ENCODE assay signal across 25 cellular contexts in the genomic region with DNA sequence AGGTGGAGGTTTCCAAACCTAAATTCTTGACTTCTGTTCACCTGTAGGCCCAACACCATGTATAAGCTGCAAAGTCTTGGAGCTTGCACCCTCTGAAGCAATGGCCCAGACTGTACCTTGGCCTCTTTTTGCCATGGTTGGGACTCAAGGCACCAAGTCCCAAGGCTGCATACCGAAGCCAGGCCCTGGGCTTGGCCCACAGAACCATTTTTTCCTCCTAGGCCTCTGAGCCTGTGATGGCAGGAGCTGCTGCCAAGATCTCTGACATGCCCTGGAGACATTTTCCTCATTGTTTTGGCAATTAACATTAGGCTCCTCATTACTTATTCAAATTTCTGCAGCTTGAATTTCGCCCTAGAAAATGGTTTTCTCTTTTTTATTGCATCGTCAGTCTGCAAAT.
"Had no signal": no experiment of that assay in that cellular context is flagged by ENCODE, and none has a peak within 500 bp of the region (broad histone marks: within the 10 kb centered on the region; RNA-seq: fewer than 3 reads in every experiment).

No MANE protein-coding gene starts in this region.

- DNase-seq: effector CD4-positive, alpha-beta T cell; effector memory CD4-positive, alpha-beta T cell; erythroblast; esophagus squamous epithelium; foreskin fibroblast; foreskin melanocyte; gastrocnemius medialis; glutamatergic neuron; head of caudate nucleus; heart right ventricle; hippocampal formation; left cardiac atrium; left lung; left ventricle myocardium superior; lower lobe of right lung; mesenchymal stem cell; mucosa of descending colon; naive B cell had no signal

- H3K27ac ChIP-seq: coronary artery, epithelial cell of prostate, esophagus squamous epithelium, gastrocnemius medialis, heart right ventricle, left lung, lower lobe of right lung had no signal

- FAIRE-seq: colon, endometrium, islet of Langerhans, keratinocyte had no signal

- H3K4me3 ChIP-seq: coronary artery, esophagus squamous epithelium, gastrocnemius medialis, heart right ventricle, left lung, lower lobe of right lung, mucosa of descending colon had no signal

- ATAC-seq: esophagus mucosa, gastrocnemius medialis, heart right ventricle, left cardiac atrium, left lung, left ventricle myocardium superior, lower lobe of right lung, mucosa of descending colon had no signal

- H3K4me1 ChIP-seq: left lung, lower lobe of right lung had no signal

- H3K27me3 ChIP-seq: esophagus squamous epithelium, gastrocnemius medialis, heart right ventricle, left lung had no signal

- H3K36me3 ChIP-seq: esophagus squamous epithelium, gastrocnemius medialis, heart right ventricle, left lung, lower lobe of right lung had no signal
